In genomic region chr5:132067451-132067850, GRCh38 we compare ENCODE assay signal across 29 cellular contexts. TPM values are rescaled to one million over a fixed set of nuclear protein-coding genes. Genes with fewer than 3 reads are reported as not detected.
DNase-seq lines count a peak whose midpoint lies in the region; ATAC-seq, FAIRE-seq and TF ChIP-seq lines count a peak whose summit lies in the region.
"Had no signal": no experiment of that assay in that cellular context is flagged by ENCODE, and none has a peak within 500 bp of the region (broad histone marks: within the 10 kb centered on the region; RNA-seq: fewer than 3 reads in every experiment).

No MANE protein-coding gene starts in this region.

- no peak overlapping the region for H3K4me3 Mint-ChIP-seq in natural killer cell treated with Interleukin-12 subunit alpha and Interleukin-12 subunit beta and Interleukin-15 and Interleukin-18, amount 100 ng/mL, for 72 hours
- no peak overlapping the region for H3K4me3 Mint-ChIP-seq in natural killer cell
- H3K4me3 Mint-ChIP-seq in activated T-helper 1 cell treated with anti-CD3 and anti-CD28 coated beads, Interleukin-12 subunit alpha, Interleukin-12 subunit beta, Interleukin-2, Interleukin-4 antibody, amounts not matched to agents 30 ng/mL and 10 ng/mL and 1 ng/mL, durations not matched to agents 14 hours and 24 hours and 36 hours: no peak overlapping the region
- H3K4me3 Mint-ChIP-seq in stimulated activated naive B cell treated with anti-CD40 and anti-IgM and Interleukin-4, amounts not matched to agents 10 μg/mL and 1 μg/mL and 100 μg/mL, for 72 hours: no peak overlapping the region
- H3K4me3 Mint-ChIP-seq: CD4-positive, alpha-beta memory T cell; GM23338 had no signal

- no peaks in the 10 kb centered on the region for H3K9me3 Mint-ChIP-seq in natural killer cell treated with Interleukin-12 subunit alpha and Interleukin-12 subunit beta and Interleukin-15 and Interleukin-18, amount 100 ng/mL, for 72 hours
- no peaks in the 10 kb centered on the region for H3K9me3 Mint-ChIP-seq in natural killer cell
- peaks cover 3% of the 10 kb centered on the region for H3K9me3 Mint-ChIP-seq in activated T-helper 1 cell treated with anti-CD3 and anti-CD28 coated beads, Interleukin-12 subunit alpha, Interleukin-12 subunit beta, Interleukin-2, Interleukin-4 antibody, amounts not matched to agents 30 ng/mL and 10 ng/mL and 1 ng/mL, durations not matched to agents 14 hours and 24 hours and 36 hours
- no peaks in the 10 kb centered on the region for H3K9me3 Mint-ChIP-seq in stimulated activated naive B cell treated with anti-CD40 and anti-IgM and Interleukin-4, amounts not matched to agents 10 μg/mL and 1 μg/mL and 100 μg/mL, for 72 hours
- H3K9me3 Mint-ChIP-seq: CD4-positive, alpha-beta memory T cell; GM23338 had no signal

- no peak for TF ChIP-seq RAD21 in HepG2 (CRISPR knock-in tag; IDR thresholded peaks at IDR 0.05)

- H3K27me3 ChIP-seq in HepG2 (ENCODE audit: control insufficient read depth in 1 of 2, insufficient read depth in 2 of 2, low read length in 2 of 2): peaks cover 7 to 50% of the 10 kb centered on the region in 2 experiments; a peak in 3 of 5 replicates
- H3K27me3 ChIP-seq: SJSA1 had no signal

- TF ChIP-seq POLR2A in HepG2 (IDR thresholded peaks at IDR 0.05; ENCODE audit: insufficient read depth in 1 of 2, low read depth in 2 of 2, low read length in 2 of 2): no peak

- no peak overlapping the region for H3K4me2 ChIP-seq in HepG2 (ENCODE audit: low read depth, low read length)
- H3K4me2 ChIP-seq: GM23338 had no signal

- POLR2A ChIA-PET in HepG2 (lab: Yijun Ruan, JAX): no interaction called here

- H2AFZ ChIP-seq in HepG2 (ENCODE audit: low read length): no peak overlapping the region
- H2AFZ ChIP-seq: GM23338 had no signal

- TF ChIP-seq CTCF in natural killer cell (IDR thresholded peaks at IDR 0.05): no peak
- TF ChIP-seq CTCF in kidney (IDR thresholded peaks at IDR 0.05; ENCODE audit: borderline replicate concordance, extremely low read depth, insufficient read depth): no peak
- TF ChIP-seq CTCF in HepG2 (CRISPR knock-in tag; IDR thresholded peaks at IDR 0.05): no peak

- no peaks in the 10 kb centered on the region for H3K79me2 ChIP-seq in HepG2 (ENCODE audit: insufficient read depth, low read length)

- CTCF ChIA-PET in HepG2 (lab: Yijun Ruan, JAX; ENCODE audit: low intra/inter-chr PET ratio, low total read pairs): no interaction called here

- H3K4me1 Mint-ChIP-seq in natural killer cell treated with Interleukin-12 subunit alpha and Interleukin-12 subunit beta and Interleukin-15 and Interleukin-18, amount 100 ng/mL, for 72 hours (ENCODE audit: low read depth in 2 of 2): peaks cover 43 to 60% of the 10 kb centered on the region in 2 donors
- peaks cover 13 to 52% of the 10 kb centered on the region in 2 donors for H3K4me1 Mint-ChIP-seq in natural killer cell
- H3K4me1 Mint-ChIP-seq in activated T-helper 1 cell treated with anti-CD3 and anti-CD28 coated beads, Interleukin-12 subunit alpha, Interleukin-12 subunit beta, Interleukin-2, Interleukin-4 antibody, amounts not matched to agents 30 ng/mL and 10 ng/mL and 1 ng/mL, durations not matched to agents 14 hours and 24 hours and 36 hours (ENCODE audit: low read depth): peaks cover 91% of the 10 kb centered on the region
- peaks cover 52 to 91% of the 10 kb centered on the region in 2 donors for H3K4me1 Mint-ChIP-seq in stimulated activated naive B cell treated with anti-CD40 and anti-IgM and Interleukin-4, amounts not matched to agents 10 μg/mL and 1 μg/mL and 100 μg/mL, for 72 hours
- H3K4me1 Mint-ChIP-seq: GM23338 had no signal

- H3K27ac ChIP-seq in kidney (ENCODE audit: low read depth in 2 of 2, low read length in 2 of 2): no peak overlapping the region
- H3K27ac ChIP-seq in HepG2 (ENCODE audit: extremely low read length, insufficient read depth, low read length): no peak overlapping the region
- H3K27ac ChIP-seq: SJSA1 had no signal

- 44% methylated on average over 5 of the region's 11 CpGs for WGBS in HepG2 (ENCODE audit: low lambda C conversion rate)

- no peaks in the 10 kb centered on the region for H3K9me3 ChIP-seq in kidney (ENCODE audit: control insufficient read depth in 1 of 2, low read length in 2 of 2)
- H3K9me3 ChIP-seq in HepG2 (ENCODE audit: low read length): no peaks in the 10 kb centered on the region
- H3K9me3 ChIP-seq: Caco-2, HAP-1, SJSA1 had no signal

- H4K20me1 ChIP-seq in HepG2 (ENCODE audit: insufficient read depth, low read length): no peaks in the 10 kb centered on the region

- no peak overlapping the region for H3K4me3 ChIP-seq in kidney (ENCODE audit: low read length in 2 of 2)
- no peak overlapping the region for H3K4me3 ChIP-seq in HepG2 (replicated peaks in 1 of 3; ENCODE audit: insufficient read depth in 1 of 3, low read depth in 2 of 3, low read length in 3 of 3)
- H3K4me3 ChIP-seq: GM23338, HAP-1, SJSA1 had no signal

- intact Hi-C loops in natural killer cell (cut with micrococcal nuclease) (loop anchor here (5.0 kb wide), 2 partner anchors 50 to 125 kb away; no protein-coding TSS in a partner anchor), kidney (cut with DNase I) (no loop called here), HepG2 (cut with micrococcal nuclease; ENCODE audit: unreplicated experiment) (loop anchor here (5.0 kb wide), 1 partner anchor 110 kb away; no protein-coding TSS in a partner anchor)
- intact Hi-C loops in activated T-helper 1 cell treated with anti-CD3 and anti-CD28 coated beads, Interleukin-12 subunit alpha, Interleukin-12 subunit beta, Interleukin-2, Interleukin-4 antibody, amounts not matched to agents 30 ng/mL and 10 ng/mL and 1 ng/mL, durations not matched to agents 14 hours and 24 hours and 36 hours (cut with micrococcal nuclease): no loop called here

- no peaks in the 10 kb centered on the region for H3K4me1 ChIP-seq in kidney (ENCODE audit: control insufficient read depth in 1 of 2, insufficient read depth in 1 of 2, low read depth in 1 of 2, low read length in 2 of 2)
- H3K4me1 ChIP-seq in HepG2 (ENCODE audit: insufficient read depth, low read length): peaks cover 17% of the 10 kb centered on the region
- H3K4me1 ChIP-seq: Caco-2, HAP-1 had no signal

- FAIRE-seq in kidney (lab: Jason Lieb, UNC) (no peak), HepG2 (lab: Jason Lieb, UNC) (no peak)
- FAIRE-seq: GM12891, GM18507, HTR-8/SVneo, RCC 7860 had no signal

- TF ChIP-seq EP300 in HepG2 (IDR thresholded peaks at IDR 0.05; ENCODE audit: low read depth in 2 of 2, low read length in 2 of 2) (no peak), HepG2 (CRISPR knock-in tag; IDR thresholded peaks at IDR 0.05; ENCODE audit: borderline replicate concordance) (no peak)

- peaks cover 0 to 2% of the 10 kb centered on the region in 2 donors for H3K27me3 Mint-ChIP-seq in natural killer cell treated with Interleukin-12 subunit alpha and Interleukin-12 subunit beta and Interleukin-15 and Interleukin-18, amount 100 ng/mL, for 72 hours
- H3K27me3 Mint-ChIP-seq in natural killer cell (ENCODE audit: low read depth in 2 of 2): peaks cover 0 to 3% of the 10 kb centered on the region in 2 donors
- H3K27me3 Mint-ChIP-seq in activated T-helper 1 cell treated with anti-CD3 and anti-CD28 coated beads, Interleukin-12 subunit alpha, Interleukin-12 subunit beta, Interleukin-2, Interleukin-4 antibody, amounts not matched to agents 30 ng/mL and 10 ng/mL and 1 ng/mL, durations not matched to agents 14 hours and 24 hours and 36 hours (ENCODE audit: insufficient read depth): peaks cover 3% of the 10 kb centered on the region
- H3K27me3 Mint-ChIP-seq in stimulated activated naive B cell treated with anti-CD40 and anti-IgM and Interleukin-4, amounts not matched to agents 10 μg/mL and 1 μg/mL and 100 μg/mL, for 72 hours: no peaks in the 10 kb centered on the region
- H3K27me3 Mint-ChIP-seq: CD4-positive, alpha-beta memory T cell had no signal

- H3K9ac ChIP-seq in kidney (ENCODE audit: low read length in 2 of 2) (no peak overlapping the region), HepG2 (ENCODE audit: insufficient read depth, low read depth, low read length) (no peak overlapping the region)

- H3K36me3 ChIP-seq in kidney (ENCODE audit: control insufficient read depth in 1 of 2, insufficient read depth in 2 of 2, low read length in 2 of 2) (no peaks in the 10 kb centered on the region), HepG2 (replicated peaks in 1 of 2; ENCODE audit: control insufficient read depth in 1 of 2, insufficient read depth in 2 of 2, low read length in 2 of 2) (no peaks in the 10 kb centered on the region)
- H3K36me3 ChIP-seq: HAP-1, SJSA1 had no signal

- in situ Hi-C loops in HepG2 (cut with HindIII; ENCODE audit: extremely low pct_ligation_motif_present, low pct_unique_long_range_greater_than_20kb): no loop called here

- no peaks in the 10 kb centered on the region for H3K36me3 Mint-ChIP-seq in natural killer cell treated with Interleukin-12 subunit alpha and Interleukin-12 subunit beta and Interleukin-15 and Interleukin-18, amount 100 ng/mL, for 72 hours
- no peaks in the 10 kb centered on the region for H3K36me3 Mint-ChIP-seq in natural killer cell
- peaks cover 4% of the 10 kb centered on the region for H3K36me3 Mint-ChIP-seq in activated T-helper 1 cell treated with anti-CD3 and anti-CD28 coated beads, Interleukin-12 subunit alpha, Interleukin-12 subunit beta, Interleukin-2, Interleukin-4 antibody, amounts not matched to agents 30 ng/mL and 10 ng/mL and 1 ng/mL, durations not matched to agents 14 hours and 24 hours and 36 hours (ENCODE audit: low read depth)
- H3K36me3 Mint-ChIP-seq in stimulated activated naive B cell treated with anti-CD40 and anti-IgM and Interleukin-4, amounts not matched to agents 10 μg/mL and 1 μg/mL and 100 μg/mL, for 72 hours: no peaks in the 10 kb centered on the region
- H3K36me3 Mint-ChIP-seq: CD4-positive, alpha-beta memory T cell had no signal

- peak; percentile 49 for DNase-seq in natural killer cell treated with Interleukin-12 subunit alpha and Interleukin-12 subunit beta and Interleukin-15 and Interleukin-18, amount 100 ng/mL, for 72 hours (ENCODE audit: low spot score)
- DNase-seq in natural killer cell (no peak), kidney (peak; percentile 56), HepG2 (ENCODE audit: low spot score) (no peak), HT-29 (ENCODE audit: low spot score) (no peak)
- no peak for DNase-seq in activated T-helper 1 cell treated with anti-CD3 and anti-CD28 coated beads, Interleukin-12 subunit alpha, Interleukin-12 subunit beta, Interleukin-2, Interleukin-4 antibody, amounts not matched to agents 30 ng/mL and 10 ng/mL and 1 ng/mL, durations not matched to agents 14 hours and 24 hours and 36 hours (ENCODE audit: low spot score)
- no peak for DNase-seq in stimulated activated naive B cell treated with anti-CD40 and anti-IgM and Interleukin-4, amounts not matched to agents 10 μg/mL and 1 μg/mL and 100 μg/mL, for 72 hours
- DNase-seq: Caco-2; CD4-positive, alpha-beta memory T cell; Karpas-422; MV-4-11; NCI-H1105 treated with DMSO at 0.1 percent for 48 hours; NCI-H1694; NCI-H2081; NCI-H2171; NCI-H446; NCI-H526; OCI-M1 had no signal

- no peak for ATAC-seq in natural killer cell treated with Interleukin-12 subunit alpha and Interleukin-12 subunit beta and Interleukin-15 and Interleukin-18, amount 100 ng/mL, for 72 hours
- ATAC-seq in natural killer cell (no peak), HepG2 (no peak)
- no peak for ATAC-seq in stimulated activated naive B cell treated with anti-CD40 and anti-IgM and Interleukin-4, amounts not matched to agents 10 μg/mL and 1 μg/mL and 100 μg/mL, for 72 hours (replicated peaks)
- ATAC-seq: GM23338, Right ventricle myocardium inferior had no signal

- BruUV-seq in HepG2 (replicated peaks; lab: Mats Ljungman, UMichigan): no TSS peak

- peak overlapping the region in 1 of 2 donors; percentile 20 for H3K27ac Mint-ChIP-seq in natural killer cell treated with Interleukin-12 subunit alpha and Interleukin-12 subunit beta and Interleukin-15 and Interleukin-18, amount 100 ng/mL, for 72 hours
- H3K27ac Mint-ChIP-seq in natural killer cell: peak overlapping the region in 1 of 2 donors; percentile 59
- H3K27ac Mint-ChIP-seq in activated T-helper 1 cell treated with anti-CD3 and anti-CD28 coated beads, Interleukin-12 subunit alpha, Interleukin-12 subunit beta, Interleukin-2, Interleukin-4 antibody, amounts not matched to agents 30 ng/mL and 10 ng/mL and 1 ng/mL, durations not matched to agents 14 hours and 24 hours and 36 hours: peak overlapping the region; percentile 80
- H3K27ac Mint-ChIP-seq in stimulated activated naive B cell treated with anti-CD40 and anti-IgM and Interleukin-4, amounts not matched to agents 10 μg/mL and 1 μg/mL and 100 μg/mL, for 72 hours: peak overlapping the region; percentile 73
- H3K27ac Mint-ChIP-seq: GM23338 had no signal

RNA-seq across cellular contexts. Expression of gene CSF2, which starts 6.1 kb away (rescaled TPM):
- total RNA-seq in natural killer cell treated with Interleukin-12 subunit alpha and Interleukin-12 subunit beta and Interleukin-15 and Interleukin-18, amount 100 ng/mL, for 72 hours: 100 to 1,000 TPM in 1 of 2 donors, 10 to 100 TPM in 1; 41.4 to 125 TPM
- 1 to 10 TPM in 1 of 3 donors, under 1 TPM in 2; 0.65 to 1.2 (median 0.82) TPM for total RNA-seq in natural killer cell
- total RNA-seq in activated T-helper 1 cell treated with anti-CD3 and anti-CD28 coated beads, Interleukin-12 subunit alpha, Interleukin-12 subunit beta, Interleukin-2, Interleukin-4 antibody, amounts not matched to agents 30 ng/mL and 10 ng/mL and 1 ng/mL, durations not matched to agents 14 hours and 24 hours and 36 hours: 1,648 and 1,678 TPM in 2 replicates
- not detected for total RNA-seq in kidney
- polyA plus RNA-seq in kidney (ENCODE audit: insufficient read depth, low read depth, low replicate concordance): not detected
- not detected in 2 replicates for total RNA-seq in HepG2 (2016; rRNA removed; fragmentation: Illumina TruSeq; extraction: Trizol)
- total RNA-seq in HepG2 (2016; cell fraction: cytosol; rRNA removed; fragmentation: Illumina TruSeq; extraction: Trizol; ENCODE audit: low read depth): not detected in 2 replicates
- not detected in 2 replicates for total RNA-seq in HepG2 (2016; cell fraction: insoluble cytoplasmic fraction; rRNA removed; fragmentation: Illumina TruSeq; extraction: Trizol)
- total RNA-seq in HepG2 (2016; cell fraction: membrane; rRNA removed; fragmentation: Illumina TruSeq; extraction: Trizol): not detected in 2 replicates
- total RNA-seq in HepG2 (2016; cell fraction: nucleus; rRNA removed; fragmentation: Illumina TruSeq; extraction: Trizol): not detected in 2 replicates
- not detected in 2 replicates for polyA plus RNA-seq in HepG2 (2011; rRNA removed)
- not detected in 2 replicates for polyA plus RNA-seq in HepG2 (2011; cell fraction: cytosol; rRNA removed)
- not detected in 2 replicates for polyA plus RNA-seq in HepG2 (2011; cell fraction: nucleus; rRNA removed)
- not detected in 2 replicates for polyA plus RNA-seq in HepG2 (2012)
- not detected in 2 replicates for polyA plus RNA-seq in HepG2 (2016; cell fraction: cytosol; fragmentation: Illumina TruSeq; extraction: Trizol; ENCODE audit: low read depth)
- polyA plus RNA-seq in HepG2 (2016; cell fraction: insoluble cytoplasmic fraction; fragmentation: Illumina TruSeq; extraction: Trizol; ENCODE audit: low read depth): not detected in 2 replicates
- polyA plus RNA-seq in HepG2 (2016; cell fraction: membrane; fragmentation: Illumina TruSeq; extraction: Trizol; ENCODE audit: low read depth): not detected in 2 replicates
- polyA plus RNA-seq in HepG2 (2016; cell fraction: nucleus; fragmentation: Illumina TruSeq; extraction: Trizol; ENCODE audit: insufficient read depth, low read depth): not detected in 2 replicates
- polyA minus RNA-seq in HepG2 (2011; rRNA and poly(A)+ RNA removed; ENCODE audit: low replicate concordance): not detected in 2 replicates
- not detected in 2 replicates for polyA minus RNA-seq in HepG2 (2011; cell fraction: cytosol; rRNA and poly(A)+ RNA removed)
- polyA minus RNA-seq in HepG2 (2011; cell fraction: nucleus; rRNA and poly(A)+ RNA removed): not detected in 2 replicates
- 1.8 and 3.4 TPM in 2 replicates for total RNA-seq in HT-29 (2014; rRNA removed; shearing (Covaris generic))
- total RNA-seq: Caco-2; CD4-positive, alpha-beta memory T cell; G401; GM23338; Right ventricle myocardium inferior had no signal
- polyA plus RNA-seq: BJ, GM23338 had no signal

RNA-seq across cellular contexts. Expression of gene IL3, which starts 7.0 kb away (rescaled TPM):
- under 1 TPM in 1 of 2 donors, not detected in 1; 0.36 TPM for total RNA-seq in natural killer cell treated with Interleukin-12 subunit alpha and Interleukin-12 subunit beta and Interleukin-15 and Interleukin-18, amount 100 ng/mL, for 72 hours
- total RNA-seq in natural killer cell (not detected), kidney (not detected), HepG2 (2016; rRNA removed; fragmentation: Illumina TruSeq; extraction: Trizol) (not detected in 2 replicates)
- 94.6 and 98.5 TPM in 2 replicates for total RNA-seq in activated T-helper 1 cell treated with anti-CD3 and anti-CD28 coated beads, Interleukin-12 subunit alpha, Interleukin-12 subunit beta, Interleukin-2, Interleukin-4 antibody, amounts not matched to agents 30 ng/mL and 10 ng/mL and 1 ng/mL, durations not matched to agents 14 hours and 24 hours and 36 hours
- polyA plus RNA-seq in kidney (ENCODE audit: insufficient read depth, low read depth, low replicate concordance) (not detected), HepG2 (2011; rRNA removed) (not detected in 2 replicates)
- total RNA-seq in HepG2 (2016; cell fraction: cytosol; rRNA removed; fragmentation: Illumina TruSeq; extraction: Trizol; ENCODE audit: low read depth): not detected in 2 replicates
- total RNA-seq in HepG2 (2016; cell fraction: insoluble cytoplasmic fraction; rRNA removed; fragmentation: Illumina TruSeq; extraction: Trizol): not detected in 2 replicates
- total RNA-seq in HepG2 (2016; cell fraction: membrane; rRNA removed; fragmentation: Illumina TruSeq; extraction: Trizol): not detected in 2 replicates
- total RNA-seq in HepG2 (2016; cell fraction: nucleus; rRNA removed; fragmentation: Illumina TruSeq; extraction: Trizol): not detected in 2 replicates
- polyA plus RNA-seq in HepG2 (2011; cell fraction: cytosol; rRNA removed): not detected in 2 replicates
- polyA plus RNA-seq in HepG2 (2011; cell fraction: nucleus; rRNA removed): not detected in 2 replicates
- polyA plus RNA-seq in HepG2 (2012): not detected in 2 replicates
- polyA plus RNA-seq in HepG2 (2016; cell fraction: cytosol; fragmentation: Illumina TruSeq; extraction: Trizol; ENCODE audit: low read depth): not detected in 2 replicates
- not detected in 2 replicates for polyA plus RNA-seq in HepG2 (2016; cell fraction: insoluble cytoplasmic fraction; fragmentation: Illumina TruSeq; extraction: Trizol; ENCODE audit: low read depth)
- polyA plus RNA-seq in HepG2 (2016; cell fraction: membrane; fragmentation: Illumina TruSeq; extraction: Trizol; ENCODE audit: low read depth): not detected in 2 replicates
- not detected in 2 replicates for polyA plus RNA-seq in HepG2 (2016; cell fraction: nucleus; fragmentation: Illumina TruSeq; extraction: Trizol; ENCODE audit: insufficient read depth, low read depth)
- polyA minus RNA-seq in HepG2 (2011; rRNA and poly(A)+ RNA removed; ENCODE audit: low replicate concordance): not detected in 2 replicates
- polyA minus RNA-seq in HepG2 (2011; cell fraction: cytosol; rRNA and poly(A)+ RNA removed): not detected in 2 replicates
- not detected in 2 replicates for polyA minus RNA-seq in HepG2 (2011; cell fraction: nucleus; rRNA and poly(A)+ RNA removed)
- total RNA-seq in HT-29 (2014; rRNA removed; shearing (Covaris generic)): not detected in 2 replicates
- total RNA-seq: Caco-2; CD4-positive, alpha-beta memory T cell; G401; GM23338; M059J; Right ventricle myocardium inferior; SJSA1 had no signal
- polyA plus RNA-seq: BJ; CD4-positive, alpha-beta memory T cell; GM23338 had no signal

RNA-seq across cellular contexts. Expression of gene ACSL6, which starts 56.0 kb away (rescaled TPM):
- total RNA-seq in natural killer cell treated with Interleukin-12 subunit alpha and Interleukin-12 subunit beta and Interleukin-15 and Interleukin-18, amount 100 ng/mL, for 72 hours: 1 to 10 TPM in 1 of 2 donors, under 1 TPM in 1; 0.67 to 1.5 TPM
- total RNA-seq in natural killer cell (1 to 10 TPM; 2.1 to 2.2 (median 2.2) TPM), kidney (1.4 TPM), HepG2 (2016; rRNA removed; fragmentation: Illumina TruSeq; extraction: Trizol) (2.5 and 3.7 TPM in 2 replicates)
- 48.1 and 50.6 TPM in 2 replicates for total RNA-seq in activated T-helper 1 cell treated with anti-CD3 and anti-CD28 coated beads, Interleukin-12 subunit alpha, Interleukin-12 subunit beta, Interleukin-2, Interleukin-4 antibody, amounts not matched to agents 30 ng/mL and 10 ng/mL and 1 ng/mL, durations not matched to agents 14 hours and 24 hours and 36 hours
- polyA plus RNA-seq in kidney (ENCODE audit: insufficient read depth, low read depth, low replicate concordance) (2.1 TPM), HepG2 (2011; rRNA removed) (3.8 and 8.3 TPM in 2 replicates)
- total RNA-seq in HepG2 (2016; cell fraction: cytosol; rRNA removed; fragmentation: Illumina TruSeq; extraction: Trizol; ENCODE audit: low read depth): 0.40 and 0.71 TPM in 2 replicates
- 2.5 and 3.7 TPM in 2 replicates for total RNA-seq in HepG2 (2016; cell fraction: insoluble cytoplasmic fraction; rRNA removed; fragmentation: Illumina TruSeq; extraction: Trizol)
- total RNA-seq in HepG2 (2016; cell fraction: membrane; rRNA removed; fragmentation: Illumina TruSeq; extraction: Trizol): 1.2 and 1.4 TPM in 2 replicates
- total RNA-seq in HepG2 (2016; cell fraction: nucleus; rRNA removed; fragmentation: Illumina TruSeq; extraction: Trizol): 7.7 and 9.1 TPM in 2 replicates
- polyA plus RNA-seq in HepG2 (2011; cell fraction: cytosol; rRNA removed): 1.2 and 1.9 TPM in 2 replicates
- polyA plus RNA-seq in HepG2 (2011; cell fraction: nucleus; rRNA removed): 34.1 and 36.0 TPM in 2 replicates
- 2.4 and 4.2 TPM in 2 replicates for polyA plus RNA-seq in HepG2 (2012)
- polyA plus RNA-seq in HepG2 (2016; cell fraction: cytosol; fragmentation: Illumina TruSeq; extraction: Trizol; ENCODE audit: low read depth): 0.34 and 0.45 TPM in 2 replicates
- 1.7 and 2.1 TPM in 2 replicates for polyA plus RNA-seq in HepG2 (2016; cell fraction: insoluble cytoplasmic fraction; fragmentation: Illumina TruSeq; extraction: Trizol; ENCODE audit: low read depth)
- polyA plus RNA-seq in HepG2 (2016; cell fraction: membrane; fragmentation: Illumina TruSeq; extraction: Trizol; ENCODE audit: low read depth): 0.49 and 0.72 TPM in 2 replicates
- 7.7 and 7.8 TPM in 2 replicates for polyA plus RNA-seq in HepG2 (2016; cell fraction: nucleus; fragmentation: Illumina TruSeq; extraction: Trizol; ENCODE audit: insufficient read depth, low read depth)
- polyA minus RNA-seq in HepG2 (2011; rRNA and poly(A)+ RNA removed; ENCODE audit: low replicate concordance): 0.35 and 13.5 TPM in 2 replicates
- 0.88 and 2.8 TPM in 2 replicates for polyA minus RNA-seq in HepG2 (2011; cell fraction: cytosol; rRNA and poly(A)+ RNA removed)
- 11.3 and 17.3 TPM in 2 replicates for polyA minus RNA-seq in HepG2 (2011; cell fraction: nucleus; rRNA and poly(A)+ RNA removed)
- total RNA-seq in HT-29 (2014; rRNA removed; shearing (Covaris generic)): not detected in 2 replicates
- total RNA-seq: M059J had no signal
- polyA plus RNA-seq: BJ had no signal

Comparison
In these comparisons a context has a peak if more than half of its experiments do, and no peak if none do; other contexts are left out.
1. DNase-seq: peak in natural killer cell treated with Interleukin-12 subunit alpha and Interleukin-12 subunit beta and Interleukin-15 and Interleukin-18, amount 100 ng/mL, for 72 hours (single experiment) and kidney (single experiment); none in natural killer cell (single experiment), activated T-helper 1 cell treated with anti-CD3 and anti-CD28 coated beads, Interleukin-12 subunit alpha, Interleukin-12 subunit beta, Interleukin-2, Interleukin-4 antibody, amounts not matched to agents 30 ng/mL and 10 ng/mL and 1 ng/mL, durations not matched to agents 14 hours and 24 hours and 36 hours (single experiment), stimulated activated naive B cell treated with anti-CD40 and anti-IgM and Interleukin-4, amounts not matched to agents 10 μg/mL and 1 μg/mL and 100 μg/mL, for 72 hours (single experiment), HepG2 (single experiment) and HT-29 (single experiment).
2. RNA of gene CSF2, which starts 6.1 kb away (total RNA-seq): 1,648 to 1,678 TPM in activated T-helper 1 cell treated with anti-CD3 and anti-CD28 coated beads, Interleukin-12 subunit alpha, Interleukin-12 subunit beta, Interleukin-2, Interleukin-4 antibody, amounts not matched to agents 30 ng/mL and 10 ng/mL and 1 ng/mL, durations not matched to agents 14 hours and 24 hours and 36 hours; 41.4 to 125 TPM in natural killer cell treated with Interleukin-12 subunit alpha and Interleukin-12 subunit beta and Interleukin-15 and Interleukin-18, amount 100 ng/mL, for 72 hours, 1.8 to 3.4 TPM in HT-29, 0.65 to 1.2 TPM in natural killer cell, not detected in kidney (single experiment) and not detected in HepG2; every median in the first group is over 10 times any median in the second.
3. RNA of gene IL3, which starts 7.0 kb away (total RNA-seq): 94.6 to 98.5 TPM in activated T-helper 1 cell treated with anti-CD3 and anti-CD28 coated beads, Interleukin-12 subunit alpha, Interleukin-12 subunit beta, Interleukin-2, Interleukin-4 antibody, amounts not matched to agents 30 ng/mL and 10 ng/mL and 1 ng/mL, durations not matched to agents 14 hours and 24 hours and 36 hours; 0.36 TPM in natural killer cell treated with Interleukin-12 subunit alpha and Interleukin-12 subunit beta and Interleukin-15 and Interleukin-18, amount 100 ng/mL, for 72 hours, not detected in natural killer cell, not detected in kidney (single experiment), not detected in HepG2 and not detected in HT-29; every median in the first group is over 10 times any median in the second.
4. intact Hi-C loops: an anchor here in natural killer cell (5.0 kb wide) and HepG2 (5.0 kb wide); none called in activated T-helper 1 cell treated with anti-CD3 and anti-CD28 coated beads, Interleukin-12 subunit alpha, Interleukin-12 subunit beta, Interleukin-2, Interleukin-4 antibody, amounts not matched to agents 30 ng/mL and 10 ng/mL and 1 ng/mL, durations not matched to agents 14 hours and 24 hours and 36 hours and kidney.